18 cellular contexts compared by ENCODE assay signal in genomic region chr16:81333356-81333755, GRCh38. TPM values are rescaled to one million over a fixed set of nuclear protein-coding genes. Genes with fewer than 3 reads are reported as not detected.
DNase-seq lines count a peak whose midpoint lies in the region; ATAC-seq, FAIRE-seq and TF ChIP-seq lines count a peak whose summit lies in the region.
"Had no signal": no experiment of that assay in that cellular context is flagged by ENCODE, and none has a peak within 500 bp of the region (broad histone marks: within the 10 kb centered on the region; RNA-seq: fewer than 3 reads in every experiment).

No MANE protein-coding gene starts in this region.

- H3K4me3 ChIP-seq in HAP-1 (no peak overlapping the region), bronchial epithelial cell (ENCODE audit: low read depth, low read length) (no peak overlapping the region)
- H3K4me3 ChIP-seq: A549; BLaER1 treated with 17β-estradiol and CSF1 and Interleukin-3, amounts not matched to agents 10 nM and 100 nM had no signal

- no peak for ATAC-seq in GM21619 (IDR thresholded peaks at IDR 0.05; ENCODE audit: unreplicated experiment)
- ATAC-seq: A549; CD8-positive, alpha-beta T cell had no signal

- in situ Hi-C loops in HAP-1 (cut with MboI; ENCODE audit: low sequenced_read_pairs), result no loop called here

- no peaks in the 10 kb centered on the region for H3K9me3 ChIP-seq in HAP-1
- H3K9me3 ChIP-seq: A549; BLaER1 treated with 17β-estradiol and CSF1 and Interleukin-3, amounts not matched to agents 10 nM and 100 nM; Caco-2 had no signal

- FAIRE-seq in bronchial epithelial cell (lab: Jason Lieb, UNC) (no peak), GM19239 (lab: Jason Lieb, UNC) (no peak)
- FAIRE-seq: A549, D721Med, G401.6, GM12891 had no signal

- peaks cover 4% of the 10 kb centered on the region; the same call in 1 of the 2 replicates for H3K36me3 ChIP-seq in HAP-1 (replicated peaks)
- H3K36me3 ChIP-seq in bronchial epithelial cell (ENCODE audit: control insufficient read depth, insufficient read depth, low read length), result no peaks in the 10 kb centered on the region

- no peak for TF ChIP-seq CTCF in bronchial epithelial cell (IDR thresholded peaks at IDR 0.05; ENCODE audit: insufficient read depth, low read length, severe bottlenecking)

- DNase-seq in HAP-1 (ENCODE audit: low spot score in 2 of 2) (peak; percentile 27 to 51), M059J (ENCODE audit: low read depth) (peak; percentile 9), bronchial epithelial cell (ENCODE audit: low read depth) (peak; percentile 38), GM19239 (ENCODE audit: insufficient read length, low spot score) (no peak), globus pallidus (ENCODE audit: low spot score) (no peak)
- DNase-seq: AML-193; Caco-2; Calu3; CD4-positive, alpha-beta T cell; CD8-positive, alpha-beta T cell; DMS79 treated with DMSO at 0.1 percent for 48 hours; GF-D8 had no signal

- H3K27me3 ChIP-seq in HAP-1 (ENCODE audit: low read depth) (no peaks in the 10 kb centered on the region), bronchial epithelial cell (ENCODE audit: control insufficient read depth, insufficient read depth, low read length) (no peaks in the 10 kb centered on the region)
- H3K27me3 ChIP-seq: BLaER1 treated with 17β-estradiol and CSF1 and Interleukin-3, amounts not matched to agents 10 nM and 100 nM had no signal

- H3K4me1 ChIP-seq in HAP-1, result peaks cover 7% of the 10 kb centered on the region; the same call in 1 of the 2 replicates
- H3K4me1 ChIP-seq: A549; BLaER1 treated with 17β-estradiol and CSF1 and Interleukin-3, amounts not matched to agents 10 nM and 100 nM; Caco-2 had no signal

RNA-seq across cellular contexts. Expression of gene GAN, which starts 18.6 kb away (rescaled TPM):
- 2.4 and 6.6 TPM in 2 replicates for total RNA-seq in M059J (2014; rRNA removed; shearing (Covaris generic))
- total RNA-seq in bronchial epithelial cell, result 13.7 and 23.4 TPM in 2 replicates

Comparison
In these comparisons a context has a peak if more than half of its experiments do, and no peak if none do; other contexts are left out.
1. DNase-seq: peak in HAP-1 (2 of 2), M059J (single experiment) and bronchial epithelial cell (single experiment); none in GM19239 (single experiment) and globus pallidus (single experiment).